In genomic region chr22:43412808-43413785, GRCh38 we compare ENCODE assay signal across 17 cellular contexts. TPM values are rescaled to one million over a fixed set of nuclear protein-coding genes. Genes with fewer than 3 reads are reported as not detected.
DNase-seq lines count a peak whose midpoint lies in the region; ATAC-seq and TF ChIP-seq lines count a peak whose summit lies in the region.
"Had no signal": no experiment of that assay in that cellular context is flagged by ENCODE, and none has a peak within 500 bp of the region (broad histone marks: within the 10 kb centered on the region; RNA-seq: fewer than 3 reads in every experiment).

No MANE protein-coding gene starts in this region.

- TF ChIP-seq CTCF in VCaP (conservative IDR thresholded peaks at IDR 0.05) (no peak), nephron progenitor cell (IDR thresholded peaks at IDR 0.05) (no peak), MM.1S (IDR thresholded peaks at IDR 0.05; ENCODE audit: low read length) (no peak), A673 (conservative IDR thresholded peaks at IDR 0.05; ENCODE audit: low read depth, low read length) (no peak)

- CTCF ChIA-PET in A673 (lab: Charles Lee) = no interaction called here

- H3K27me3 ChIP-seq in MM.1S (replicated peaks; ENCODE audit: insufficient read depth, low read length) (peaks cover 91% of the 10 kb centered on the region), A673 (replicated peaks; ENCODE audit: insufficient read depth, low read depth, low read length, poor library complexity) (peaks cover 79% of the 10 kb centered on the region)

- POLR2A ChIA-PET in A673 (lab: Charles Lee; ENCODE audit: low non-redundant PET) = no interaction called here

- H3K27me3 Mint-ChIP-seq in nephron progenitor cell (ENCODE audit: low read depth, poor library complexity) = peaks cover 92% of the 10 kb centered on the region

- no peaks in the 10 kb centered on the region for H3K4me1 ChIP-seq in MM.1S (ENCODE audit: low read length)
- H3K4me1 ChIP-seq in A673 (ENCODE audit: insufficient read depth, low read length, poor library complexity, severe bottlenecking) = no peaks in the 10 kb centered on the region
- H3K4me1 ChIP-seq: uterus had no signal

- H2AFZ ChIP-seq in MM.1S (ENCODE audit: low read length) = no peak overlapping the region

- no peaks in the 10 kb centered on the region for H3K9me3 Mint-ChIP-seq in nephron progenitor cell

- H3K36me3 ChIP-seq in MM.1S (replicated peaks; ENCODE audit: insufficient read depth, low read length) (no peaks in the 10 kb centered on the region), A673 (ENCODE audit: insufficient read depth, low read length, poor library complexity, severe bottlenecking) (no peaks in the 10 kb centered on the region)
- H3K36me3 ChIP-seq: esophagus squamous epithelium, uterus had no signal

- no peak overlapping the region for H3K4me2 ChIP-seq in MM.1S (ENCODE audit: low read depth, low read length)

- no peaks in the 10 kb centered on the region for H3K9me2 ChIP-seq in MM.1S (replicated peaks; ENCODE audit: insufficient read depth, low read length)

- BruUV-seq in A673 (replicated peaks; lab: Mats Ljungman, UMichigan) = no TSS peak

- H3K4me3 ChIP-seq in MM.1S (ENCODE audit: low read length) (no peak overlapping the region), A673 (ENCODE audit: low read depth, low read length, poor library complexity, severe bottlenecking) (no peak overlapping the region)
- H3K4me3 ChIP-seq: coronary artery had no signal

- H4K20me1 ChIP-seq in MM.1S (ENCODE audit: insufficient read depth, low read length) = no peaks in the 10 kb centered on the region

- no peak overlapping the region for H3K27ac Mint-ChIP-seq in nephron progenitor cell

- peak overlapping the region; percentile 85 for H3K4me3 Mint-ChIP-seq in nephron progenitor cell

- peaks cover 13% of the 10 kb centered on the region for H3K4me1 Mint-ChIP-seq in nephron progenitor cell

- H3K27ac ChIP-seq in VCaP (peak overlapping the region; percentile 69), MM.1S (ENCODE audit: low read length) (no peak overlapping the region), A673 (ENCODE audit: low read depth, low read length, poor library complexity, severe bottlenecking) (no peak overlapping the region)
- H3K27ac ChIP-seq: coronary artery, esophagus squamous epithelium, uterus had no signal

- H3K79me2 ChIP-seq in MM.1S (ENCODE audit: low read length) = no peaks in the 10 kb centered on the region

- no peaks in the 10 kb centered on the region for H3K36me3 Mint-ChIP-seq in nephron progenitor cell (ENCODE audit: low read depth)

- no peak overlapping the region for H3K9ac ChIP-seq in MM.1S (ENCODE audit: low read length)

- intact Hi-C loops in A673 (cut with micrococcal nuclease; ENCODE audit: unreplicated experiment) = no loop called here

- H3K9me3 ChIP-seq in MM.1S (replicated peaks; ENCODE audit: insufficient read depth, low read length) = no peaks in the 10 kb centered on the region
- no peaks in the 10 kb centered on the region for H3K9me3 ChIP-seq in A673 (ENCODE audit: low read depth, low read length, poor library complexity, severe bottlenecking)
- H3K9me3 ChIP-seq: esophagus squamous epithelium, uterus had no signal

- ATAC-seq in GM21526 (IDR thresholded peaks at IDR 0.05; ENCODE audit: low FRiP score, unreplicated experiment) = no peak
- ATAC-seq: stimulated activated naive CD8-positive, alpha-beta T cell treated with anti-CD3 and anti-CD28 coated beads, Interleukin-15, Interleukin-2, amounts not matched to agents 100 U/mL and 50 U/mL, for 24 hours had no signal

- H3F3A ChIP-seq in MM.1S (ENCODE audit: insufficient read depth, low read length) = no peaks in the 10 kb centered on the region

- peak; percentile 90 for DNase-seq in DMS153 treated with DMSO at 0.1 percent for 48 hours (lab: John Stamatoyannopoulos, UW; ENCODE audit: unreplicated experiment)
- DNase-seq in NCI-H1417 treated with DMSO at 0.1 percent for 48 hours (lab: John Stamatoyannopoulos, UW) = peak; percentile 45
- DNase-seq in nephron progenitor cell = no peak
- no peak for DNase-seq in MM.1S
- DNase-seq in SHP77 (lab: John Stamatoyannopoulos, UW) = no peak
- DNase-seq in A673 (ENCODE audit: low spot score) = no peak
- DNase-seq: activated effector memory CD4-positive, alpha-beta T cell treated with Interleukin-2 at 50 U/mL for 16 hours; esophagus squamous epithelium; NCI-H1694 treated with DMSO at 0.1 percent for 48 hours; RPMI8226; stimulated activated naive CD8-positive, alpha-beta T cell treated with anti-CD3 and anti-CD28 coated beads, Interleukin-15, Interleukin-2, amounts not matched to agents 100 U/mL and 50 U/mL, for 24 hours; uterus had no signal

RNA-seq across cellular contexts. Expression of gene MPPED1, which starts 1.3 kb away (rescaled TPM):
- not detected in 2 replicates for total RNA-seq in A673 (2021)
- total RNA-seq: activated CD8-positive, alpha-beta memory T cell treated with anti-CD3 and anti-CD28 coated beads for 36 hours; astrocyte; esophagus squamous epithelium had no signal

Comparison
In these comparisons a context has a peak if more than half of its experiments do, and no peak if none do; other contexts are left out.
1. DNase-seq: peak in DMS153 treated with DMSO at 0.1 percent for 48 hours (single experiment) and NCI-H1417 treated with DMSO at 0.1 percent for 48 hours (single experiment); none in nephron progenitor cell (single experiment), MM.1S (single experiment), SHP77 (0 of 2) and A673 (single experiment).